In the genomic region with DNA sequence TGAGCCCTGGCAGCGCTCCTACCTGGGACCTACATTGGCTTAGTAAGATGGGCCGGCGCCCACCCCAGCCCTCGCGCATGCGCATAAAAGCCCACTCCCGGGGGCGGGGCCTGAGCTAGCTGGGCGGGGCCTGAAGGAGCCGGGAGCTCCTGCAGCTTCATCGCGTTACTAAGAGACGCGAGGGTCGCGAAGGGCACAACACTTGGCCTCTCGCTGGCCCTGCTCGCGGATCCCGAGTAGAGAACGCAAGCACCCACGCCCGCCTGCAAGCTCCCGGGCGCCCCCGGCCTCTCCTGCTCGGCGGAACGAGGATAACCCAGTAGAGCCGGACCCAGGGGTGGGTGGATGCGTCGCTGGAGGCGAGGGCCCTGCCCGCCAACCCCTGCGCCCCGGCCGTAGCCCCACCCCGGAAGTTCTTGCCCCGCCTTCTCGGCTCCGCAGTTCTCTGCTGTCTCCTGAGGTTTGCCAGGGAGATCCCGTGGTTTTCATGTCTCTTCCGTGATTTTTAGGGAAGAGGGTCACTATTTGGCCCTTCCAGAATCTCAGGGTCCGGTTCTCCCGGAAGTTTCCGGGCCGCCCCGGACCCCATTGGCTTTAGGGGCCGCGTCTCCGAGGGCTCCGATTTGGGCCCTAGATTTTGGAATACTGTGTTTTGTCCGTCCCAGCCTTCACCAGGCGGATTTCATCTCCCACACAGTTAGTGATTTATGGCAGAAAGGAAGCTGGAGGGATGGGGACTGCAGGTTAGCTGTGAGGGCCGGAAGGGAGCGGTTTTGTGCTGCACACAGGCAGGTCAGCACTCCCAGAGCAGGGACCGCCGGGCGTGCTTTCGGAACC, we compare ENCODE assay signal across 8 cellular contexts. TPM values are rescaled to one million over a fixed set of nuclear protein-coding genes. Genes with fewer than 3 reads are reported as not detected.
DNase-seq lines count a peak whose midpoint lies in the region; ATAC-seq and TF ChIP-seq lines count a peak whose summit lies in the region.

A gene with protein sequence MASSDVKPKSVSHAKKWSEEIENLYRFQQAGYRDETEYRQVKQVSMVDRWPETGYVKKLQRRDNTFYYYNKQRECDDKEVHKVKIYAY (plus strand): TSS at position 168 of the 837 bp plus-strand sequence. CDS start 7,081 bp downstream, outside the sequence.

- peaks cover 0 to 5% (median 2%) of the 10 kb centered on the region in 4 donors for H3K4me1 ChIP-seq in liver (ENCODE audit: control insufficient read depth in 4 of 4, insufficient read depth in 4 of 4, low read length in 3 of 4)

- peak; percentile 8 to 20 for TF ChIP-seq RAD21 in liver (IDR thresholded peaks at IDR 0.05)

- TF ChIP-seq CTCF in CD14-positive monocyte (IDR thresholded peaks at IDR 0.05): no peak
- TF ChIP-seq CTCF in liver (IDR thresholded peaks at IDR 0.05; ENCODE audit: low read depth, low read length, missing input control): no peak

- no peaks in the 10 kb centered on the region for H3K36me3 Mint-ChIP-seq in CD14-positive monocyte

- H3K9ac ChIP-seq in liver (ENCODE audit: low read depth in 1 of 2, low read length in 2 of 2): peak within 1 kb of the TSS; percentile 97 to 99

- H3K9me3 ChIP-seq in liver (ENCODE audit: control insufficient read depth in 4 of 4, low read length in 3 of 4): no peaks in the 10 kb centered on the region

- intact Hi-C loops in CD14-positive monocyte (cut with micrococcal nuclease): loop anchor here in 1 of 2 donors (10.0 kb wide), 1 partner anchor 125 kb away; the partner anchor contains the start of genes CDNF, HSPA14 and MSANTD7

- H3K27me3 ChIP-seq in liver (ENCODE audit: control insufficient read depth in 4 of 4, insufficient read depth in 4 of 4, low read length in 3 of 4): no peaks in the 10 kb centered on the region

- ATAC-seq in GM19395 (IDR thresholded peaks at IDR 0.05; ENCODE audit: unreplicated experiment) (peak; percentile 86), HG03558 (IDR thresholded peaks at IDR 0.05; ENCODE audit: extremely low read depth, unreplicated experiment) (peak; percentile 48)

- under 1% methylated on average over 60 of the region's 60 CpGs for whole genome bisulfite sequencing in liver

- peak within 1 kb of the TSS; percentile 97 to 98 for H3K4me3 Mint-ChIP-seq in CD14-positive monocyte

- peak within 1 kb of the TSS; percentile 95 to 99 (median 98) for H3K27ac Mint-ChIP-seq in CD14-positive monocyte

- peak within 1 kb of the TSS; percentile 94 to 98 for H3K27ac ChIP-seq in liver (ENCODE audit: low read depth in 1 of 2, low read length in 2 of 2)

- peak within 1 kb of the TSS; percentile 68 to 89 (median 71) for H3K4me3 ChIP-seq in liver (ENCODE audit: low read depth in 1 of 3, low read length in 3 of 3)

- H3K27me3 Mint-ChIP-seq in CD14-positive monocyte (ENCODE audit: low read depth in 3 of 3): peaks cover 0 to 3% (median 0%) of the 10 kb centered on the region in 3 donors

- H3K36me3 ChIP-seq in liver (ENCODE audit: control insufficient read depth in 4 of 4, insufficient read depth in 3 of 4, low read depth in 1 of 4, low read length in 3 of 4): no peaks in the 10 kb centered on the region

- DNase-seq in CD14-positive monocyte (ENCODE audit: low spot score): peak; percentile 71
- DNase-seq in NCI-H748 (lab: John Stamatoyannopoulos, UW; ENCODE audit: unreplicated experiment): peak; percentile 92
- peak; percentile 87 to 88 for DNase-seq in activated CD4-positive, alpha-beta T cell treated with anti-CD3 and anti-CD28 coated beads, Interleukin-2, amount 50 U/mL, for 4 hours
- peak; percentile 90 for DNase-seq in dermis blood vessel endothelial cell
- peak; percentile 91 for DNase-seq in stimulated activated CD4-positive, alpha-beta T cell treated with anti-CD3 and anti-CD28 coated beads, Interleukin-4, amount 100 ng/mL, for 1 hour

- H3K4me1 Mint-ChIP-seq in CD14-positive monocyte: peaks cover 17% of the 10 kb centered on the region

- no peaks in the 10 kb centered on the region for H3K9me3 Mint-ChIP-seq in CD14-positive monocyte

TF ChIP-seq in liver, 16 proteins besides CTCF, POLR2A, EP300 and RAD21:
- peak; percentile 85 for TF ChIP-seq TAF1 (conservative IDR thresholded peaks at IDR 0.05)
- no peak for TF ChIP-seq ATF3 (IDR thresholded peaks at IDR 0.05)
- TF ChIP-seq YY1 (IDR thresholded peaks at IDR 0.05): peak; percentile 67
- TF ChIP-seq NR2F2 (IDR thresholded peaks at IDR 0.05): peak; percentile 70
- TF ChIP-seq HNF4A (conservative IDR thresholded peaks at IDR 0.05): peak in 1 of 2 donors; percentile 48
- TF ChIP-seq SP1 (IDR thresholded peaks at IDR 0.05): peak; percentile 34
- TF ChIP-seq, protein P1, sequence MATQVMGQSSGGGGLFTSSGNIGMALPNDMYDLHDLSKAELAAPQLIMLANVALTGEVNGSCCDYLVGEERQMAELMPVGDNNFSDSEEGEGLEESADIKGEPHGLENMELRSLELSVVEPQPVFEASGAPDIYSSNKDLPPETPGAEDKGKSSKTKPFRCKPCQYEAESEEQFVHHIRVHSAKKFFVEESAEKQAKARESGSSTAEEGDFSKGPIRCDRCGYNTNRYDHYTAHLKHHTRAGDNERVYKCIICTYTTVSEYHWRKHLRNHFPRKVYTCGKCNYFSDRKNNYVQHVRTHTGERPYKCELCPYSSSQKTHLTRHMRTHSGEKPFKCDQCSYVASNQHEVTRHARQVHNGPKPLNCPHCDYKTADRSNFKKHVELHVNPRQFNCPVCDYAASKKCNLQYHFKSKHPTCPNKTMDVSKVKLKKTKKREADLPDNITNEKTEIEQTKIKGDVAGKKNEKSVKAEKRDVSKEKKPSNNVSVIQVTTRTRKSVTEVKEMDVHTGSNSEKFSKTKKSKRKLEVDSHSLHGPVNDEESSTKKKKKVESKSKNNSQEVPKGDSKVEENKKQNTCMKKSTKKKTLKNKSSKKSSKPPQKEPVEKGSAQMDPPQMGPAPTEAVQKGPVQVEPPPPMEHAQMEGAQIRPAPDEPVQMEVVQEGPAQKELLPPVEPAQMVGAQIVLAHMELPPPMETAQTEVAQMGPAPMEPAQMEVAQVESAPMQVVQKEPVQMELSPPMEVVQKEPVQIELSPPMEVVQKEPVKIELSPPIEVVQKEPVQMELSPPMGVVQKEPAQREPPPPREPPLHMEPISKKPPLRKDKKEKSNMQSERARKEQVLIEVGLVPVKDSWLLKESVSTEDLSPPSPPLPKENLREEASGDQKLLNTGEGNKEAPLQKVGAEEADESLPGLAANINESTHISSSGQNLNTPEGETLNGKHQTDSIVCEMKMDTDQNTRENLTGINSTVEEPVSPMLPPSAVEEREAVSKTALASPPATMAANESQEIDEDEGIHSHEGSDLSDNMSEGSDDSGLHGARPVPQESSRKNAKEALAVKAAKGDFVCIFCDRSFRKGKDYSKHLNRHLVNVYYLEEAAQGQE (IDR thresholded peaks at IDR 0.05): peak; percentile 97
- TF ChIP-seq FOXA2 (IDR thresholded peaks at IDR 0.05): no peak
- TF ChIP-seq FOXA1 (IDR thresholded peaks at IDR 0.05): no peak
- peak; percentile 81 for TF ChIP-seq MAX (IDR thresholded peaks at IDR 0.05)
- peak; percentile 16 to 44 for TF ChIP-seq RXRA (IDR thresholded peaks at IDR 0.05)
- no peak for TF ChIP-seq JUND (IDR thresholded peaks at IDR 0.05)
- no peak for TF ChIP-seq HNF4G (IDR thresholded peaks at IDR 0.05)
- peak in 1 of 2 donors; percentile 46 for TF ChIP-seq EGR1 (IDR thresholded peaks at IDR 0.05; ENCODE audit: low read depth in 2 of 2)
- TF ChIP-seq ZBTB33 (IDR thresholded peaks at IDR 0.05): peak; percentile 86
- peak; percentile 94 to 95 for TF ChIP-seq GABPA (IDR thresholded peaks at IDR 0.05 in 1 of 2, conservative IDR thresholded peaks at IDR 0.05 in 1 of 2)

RNA-seq across cellular contexts. Expression of the gene that starts here (rescaled TPM):
- under 1 TPM in 1 of 2 donors, not detected in 1; 0.47 TPM for polyA plus RNA-seq in CD14-positive monocyte
- total RNA-seq in dermis blood vessel endothelial cell: not detected in 2 replicates
- under 1 TPM in 1 of 2 donors, not detected in 1; 0.33 TPM for total RNA-seq in liver
- not detected for polyA plus RNA-seq in liver

Comparison
In these comparisons a context has a peak if more than half of its experiments do, and no peak if none do; other contexts are left out.
1. Peak in every context shown above with its lines: DNase-seq, ATAC-seq, H3K4me3 ChIP-seq and H3K27ac ChIP-seq.
2. Peak in DNase-seq in CD14-positive monocyte; RNA of the gene not detected or under 1 TPM.
3. Peak in DNase-seq in dermis blood vessel endothelial cell; RNA of the gene not detected or under 1 TPM.